Comparison of ENCODE assay signal across 8 cellular contexts in genomic region chr12:124994435-124994975, GRCh38. TPM values are rescaled to one million over a fixed set of nuclear protein-coding genes. Genes with fewer than 3 reads are reported as not detected.
DNase-seq lines count a peak whose midpoint lies in the region; ATAC-seq and TF ChIP-seq lines count a peak whose summit lies in the region.

No MANE protein-coding gene starts in this region.

- peak overlapping the region; percentile 45 to 64 for H3K27ac Mint-ChIP-seq in natural killer cell

- H3K36me3 ChIP-seq in H7 (replicated peaks; ENCODE audit: control insufficient read depth, insufficient read depth, low read length) = no peaks in the 10 kb centered on the region
- peaks cover 3% of the 10 kb centered on the region; the same call in 1 of the 2 replicates for H3K36me3 ChIP-seq in Panc1 (ENCODE audit: control insufficient read depth, insufficient read depth, low read length)
- H3K36me3 ChIP-seq in ectodermal cell (ENCODE audit: control insufficient read depth, insufficient read depth, low read length) = no peaks in the 10 kb centered on the region

- TF ChIP-seq CTCF in Panc1 (IDR thresholded peaks at IDR 0.05) (no peak), natural killer cell (IDR thresholded peaks at IDR 0.05) (no peak)

- CTCF ChIA-PET in Panc1 (lab: Charles Lee) = interaction anchor here (0.7 kb wide), 1 partner anchor 88 kb away, joined by 3 read pairs; no protein-coding TSS in a partner anchor

- peak overlapping the region; percentile 96 for H3K4me3 Mint-ChIP-seq in natural killer cell

- H3K4me3 ChIP-seq in H7 (ENCODE audit: insufficient read depth, low read depth, low read length) (peak overlapping the region; percentile 72), Panc1 (ENCODE audit: low read depth in 2 of 2, low read length in 2 of 2) (peak overlapping the region; percentile 57 to 88), ectodermal cell (ENCODE audit: insufficient read depth, low read depth, low read length) (peak overlapping the region; percentile 38)

- no peaks in the 10 kb centered on the region for H3K36me3 Mint-ChIP-seq in natural killer cell

- H3K9me3 Mint-ChIP-seq in natural killer cell = no peaks in the 10 kb centered on the region

- H3K27me3 ChIP-seq in H7 (ENCODE audit: control insufficient read depth, insufficient read depth, low read length) (no peaks in the 10 kb centered on the region), Panc1 (ENCODE audit: control insufficient read depth, insufficient read depth, low read length) (no peaks in the 10 kb centered on the region), ectodermal cell (ENCODE audit: control insufficient read depth, insufficient read depth, low read length, poor library complexity, severe bottlenecking) (peaks cover 17% of the 10 kb centered on the region)

- DNase-seq in DMS53 (lab: John Stamatoyannopoulos, UW) (peak; percentile 55), H7 (peak; percentile 64), Panc1 (ENCODE audit: low read depth, low spot score) (no peak), natural killer cell (no peak), AG08396 (ENCODE audit: low spot score) (no peak)

- H3K27ac ChIP-seq in Panc1 (ENCODE audit: low read length) (peak overlapping the region; percentile 70), ectodermal cell (ENCODE audit: insufficient read depth, low read depth, low read length, poor library complexity, severe bottlenecking) (no peak overlapping the region)

- in situ Hi-C loops in Panc1 (cut with HindIII; ENCODE audit: low pct_unique_long_range_greater_than_20kb, low sequenced_read_pairs) = no loop called here

- H3K27me3 Mint-ChIP-seq in natural killer cell (ENCODE audit: low read depth in 2 of 2) = no peaks in the 10 kb centered on the region

- H3K4me1 ChIP-seq in Panc1 (ENCODE audit: control insufficient read depth, insufficient read depth, low read length) = peaks cover 12% of the 10 kb centered on the region
- H3K4me1 ChIP-seq in ectodermal cell (ENCODE audit: control insufficient read depth, insufficient read depth, low read length) = no peaks in the 10 kb centered on the region

- H3K9me3 ChIP-seq in Panc1 (ENCODE audit: control insufficient read depth, insufficient read depth, low read depth, low read length) (no peaks in the 10 kb centered on the region), ectodermal cell (ENCODE audit: control insufficient read depth, low read length) (no peaks in the 10 kb centered on the region)

- H3K4me1 Mint-ChIP-seq in natural killer cell = peaks cover 25 to 27% of the 10 kb centered on the region in 2 donors

- BruUV-seq in Panc1 (replicated peaks; lab: Mats Ljungman, UMichigan) = no TSS peak

- ATAC-seq in Panc1 (no peak), natural killer cell (no peak), HG03520 (IDR thresholded peaks at IDR 0.05; ENCODE audit: unreplicated experiment) (no peak), GM18861 (IDR thresholded peaks at IDR 0.05; ENCODE audit: unreplicated experiment) (no peak)

- intact Hi-C loops in Panc1 (cut with micrococcal nuclease; ENCODE audit: unreplicated experiment) (no loop called here), natural killer cell (cut with micrococcal nuclease) (no loop called here)

- WGBS in ectodermal cell, 2 experiments = 7 to 9% methylated on average over 15 of the region's 15 CpGs

- POLR2A ChIA-PET in Panc1 (lab: Charles Lee) = interaction anchor here (0.6 kb wide), 1 partner anchor 26 kb away, joined by 8 read pairs; no protein-coding TSS in a partner anchor

RNA-seq across cellular contexts. Expression of gene BRI3BP, which starts 1.1 kb away (rescaled TPM):
- 5.0 and 6.7 TPM in 2 replicates for total RNA-seq in H7 (2014; rRNA removed; shearing (Covaris generic))
- 35.1 TPM for total RNA-seq in Panc1 (2021; ENCODE audit: unreplicated experiment)
- 15.1 TPM for polyA plus RNA-seq in Panc1 (2012; ENCODE audit: insufficient read length)
- 4.0 TPM for polyA plus RNA-seq in ectodermal cell (2013, experiment 1 of 4)
- 3.7 TPM for polyA plus RNA-seq in ectodermal cell (2013, experiment 2 of 4)
- 2.3 TPM for polyA plus RNA-seq in ectodermal cell (2013, experiment 3 of 4)
- polyA plus RNA-seq in ectodermal cell (2013, experiment 4 of 4) = 2.1 TPM
- total RNA-seq in natural killer cell = 1 to 10 TPM; 4.2 to 6.8 (median 5.4) TPM

RNA-seq across cellular contexts. Expression of gene DHX37, which starts 5.6 kb away (rescaled TPM):
- 40.7 and 43.1 TPM in 2 replicates for total RNA-seq in H7 (2014; rRNA removed; shearing (Covaris generic))
- total RNA-seq in Panc1 (2021; ENCODE audit: unreplicated experiment) (57.4 TPM), natural killer cell (10 to 100 TPM; 27.9 to 31.6 (median 30.1) TPM)
- polyA plus RNA-seq in Panc1 (2012; ENCODE audit: insufficient read length) = 51.3 TPM
- 17.2 TPM for polyA plus RNA-seq in ectodermal cell (2013, experiment 1 of 4)
- polyA plus RNA-seq in ectodermal cell (2013, experiment 2 of 4) = 16.1 TPM
- polyA plus RNA-seq in ectodermal cell (2013, experiment 3 of 4) = 9.6 TPM
- polyA plus RNA-seq in ectodermal cell (2013, experiment 4 of 4) = 10.3 TPM

Comparison
In these comparisons a context has a peak if more than half of its experiments do, and no peak if none do; other contexts are left out.
1. DNase-seq: peak in DMS53 (single experiment) and H7 (single experiment); none in Panc1 (single experiment), natural killer cell (single experiment) and AG08396 (single experiment).
2. Peak in every context shown above with its lines, with median percentiles within 50 percentile points of each other: H3K4me3 ChIP-seq.